ENCODE assay signal across 12 cellular contexts in genomic region chr6:127716425-127716930, GRCh38.
"Had no signal": no experiment of that assay in that cellular context is flagged by ENCODE, and none has a peak within 500 bp of the region (broad histone marks: within the 10 kb centered on the region; RNA-seq: fewer than 3 reads in every experiment).

No MANE protein-coding gene starts in this region.

- H3K27ac ChIP-seq: prostate gland, WERI-Rb-1 had no signal

- ATAC-seq: natural killer cell treated with Interleukin-12 subunit alpha and Interleukin-12 subunit beta and Interleukin-15 and Interleukin-18, amount 100 ng/mL, for 72 hours; sciatic nerve had no signal

- H3K36me3 Mint-ChIP-seq: natural killer cell treated with Interleukin-12 subunit alpha and Interleukin-12 subunit beta and Interleukin-15 and Interleukin-18, amount 100 ng/mL, for 72 hours; type B pancreatic cell had no signal

- H3K4me3 ChIP-seq: prostate gland had no signal

- H3K36me3 ChIP-seq: prostate gland, WERI-Rb-1 had no signal

- H3K27ac Mint-ChIP-seq: natural killer cell treated with Interleukin-12 subunit alpha and Interleukin-12 subunit beta and Interleukin-15 and Interleukin-18, amount 100 ng/mL, for 72 hours; type B pancreatic cell had no signal

- H3K4me1 ChIP-seq: prostate gland had no signal

- H3K27me3 Mint-ChIP-seq: natural killer cell treated with Interleukin-12 subunit alpha and Interleukin-12 subunit beta and Interleukin-15 and Interleukin-18, amount 100 ng/mL, for 72 hours had no signal

- H3K4me3 Mint-ChIP-seq: natural killer cell treated with Interleukin-12 subunit alpha and Interleukin-12 subunit beta and Interleukin-15 and Interleukin-18, amount 100 ng/mL, for 72 hours; type B pancreatic cell had no signal

- DNase-seq: activated CD4-positive, alpha-beta T cell treated with anti-CD3 and anti-CD28 coated beads for 4 hours; activated naive CD4-positive, alpha-beta T cell treated with anti-CD3 and anti-CD28 coated beads, Interleukin-2, amount 50 U/mL, for 16 hours; anterior cingulate cortex; hypothalamus; occipital lobe; stimulated activated CD4-positive, alpha-beta T cell treated with anti-CD3 and anti-CD28 coated beads, Interleukin-12 subunit alpha, Interleukin-12 subunit beta, amount 100 ng/mL, for 4 hours; stimulated activated naive CD4-positive, alpha-beta T cell; WERI-Rb-1 had no signal

- H3K9me3 ChIP-seq: prostate gland had no signal

- H3K9me3 Mint-ChIP-seq: natural killer cell treated with Interleukin-12 subunit alpha and Interleukin-12 subunit beta and Interleukin-15 and Interleukin-18, amount 100 ng/mL, for 72 hours; type B pancreatic cell had no signal
